Comparison of ENCODE assay signal across 10 cellular contexts in genomic region chr10:8416755-8417154, GRCh38.
A peak's percentile ranks its signal among the peaks of the same experiment; 100 is the strongest.
DNase-seq lines count a peak whose midpoint lies in the region; ATAC-seq, FAIRE-seq and TF ChIP-seq lines count a peak whose summit lies in the region.
"Had no signal": no experiment of that assay in that cellular context is flagged by ENCODE, and none has a peak within 500 bp of the region (broad histone marks: within the 10 kb centered on the region; RNA-seq: fewer than 3 reads in every experiment).

No MANE protein-coding gene starts in this region.

- intact Hi-C loops in CD14-positive monocyte (cut with micrococcal nuclease) (no loop called here), left lung (cut with DNase I) (no loop called here)

- H3K4me3 ChIP-seq in left lung (no peak overlapping the region), H7 (ENCODE audit: insufficient read depth, low read depth, low read length) (no peak overlapping the region)

- peaks cover 28 to 40% (median 31%) of the 10 kb centered on the region in 3 donors for H3K4me1 Mint-ChIP-seq in T-cell
- H3K4me1 Mint-ChIP-seq in CD14-positive monocyte: no peaks in the 10 kb centered on the region

- H3K27me3 ChIP-seq in left lung (no peaks in the 10 kb centered on the region), H7 (ENCODE audit: control insufficient read depth, insufficient read depth, low read length) (no peaks in the 10 kb centered on the region)

- no peaks in the 10 kb centered on the region for H3K27me3 Mint-ChIP-seq in T-cell
- H3K27me3 Mint-ChIP-seq in CD14-positive monocyte (ENCODE audit: low read depth in 3 of 3): peaks cover 0 to 4% (median 0%) of the 10 kb centered on the region in 3 donors

- no peaks in the 10 kb centered on the region for H3K4me1 ChIP-seq in left lung

- FAIRE-seq in GM12891 (lab: Jason Lieb, UNC): peak; percentile 64

- in situ Hi-C loops in G401 (cut with HindIII; ENCODE audit: low sequenced_read_pairs): no loop called here

- H3K36me3 ChIP-seq in left lung: no peaks in the 10 kb centered on the region
- H3K36me3 ChIP-seq in H7 (replicated peaks; ENCODE audit: control insufficient read depth, insufficient read depth, low read length): no peaks in the 10 kb centered on the region

- peak overlapping the region; percentile 90 to 94 for H3K27ac Mint-ChIP-seq in T-cell
- H3K27ac Mint-ChIP-seq in CD14-positive monocyte: no peak overlapping the region
- H3K27ac Mint-ChIP-seq: activated naive CD4-positive, alpha-beta T cell treated with anti-CD3 and anti-CD28 coated beads for 36 hours had no signal

- CTCF ChIA-PET in T-cell (lab: Charles Lee): interaction anchor here in 1 of 2 donors (1.1 to 2.2 kb wide), 6 partner anchors 9 to 85 kb away, joined by 3 to 11 read pairs (median 4); no protein-coding TSS in a partner anchor

- H3K36me3 Mint-ChIP-seq in T-cell (no peaks in the 10 kb centered on the region), CD14-positive monocyte (no peaks in the 10 kb centered on the region)

- H3K9me3 Mint-ChIP-seq in T-cell: peaks cover 0 to 4% (median 3%) of the 10 kb centered on the region in 3 donors
- peaks cover 0 to 4% (median 2%) of the 10 kb centered on the region in 7 donors for H3K9me3 Mint-ChIP-seq in CD14-positive monocyte

- TF ChIP-seq POLR2A in GM12891 (IDR thresholded peaks at IDR 0.05; ENCODE audit: low read depth, low read length): no peak

- H3K27ac ChIP-seq in left lung: no peak overlapping the region

- TF ChIP-seq CTCF in CD14-positive monocyte (IDR thresholded peaks at IDR 0.05) (no peak), left lung (IDR thresholded peaks at IDR 0.05) (no peak)

- DNase-seq in GM12891 (ENCODE audit: insufficient read length, low spot score) (no peak), T-cell (peak in 26 of 34 experiments; percentile 9 to 54 (median 34)), CD14-positive monocyte (ENCODE audit: low spot score) (no peak), left lung (no peak), H7 (no peak), G401 (ENCODE audit: low spot score) (no peak)
- DNase-seq in effector CD4-positive, alpha-beta T cell: peak; percentile 15
- DNase-seq: activated naive CD4-positive, alpha-beta T cell treated with anti-CD3 and anti-CD28 coated beads for 36 hours had no signal

- H3K4me3 Mint-ChIP-seq in T-cell (peak overlapping the region in 1 of 3 donors; percentile 40), CD14-positive monocyte (no peak overlapping the region)
- H3K4me3 Mint-ChIP-seq: activated naive CD4-positive, alpha-beta T cell treated with anti-CD3 and anti-CD28 coated beads for 36 hours had no signal

- H3K9me3 ChIP-seq in left lung: no peaks in the 10 kb centered on the region

- ATAC-seq in GM19463 (IDR thresholded peaks at IDR 0.05; ENCODE audit: unreplicated experiment) (peak; percentile 36), T-cell (replicated peaks in 1 of 4) (peak; percentile 44 to 64 (median 50)), left lung (no peak)
- ATAC-seq: Panc1 had no signal

- POLR2A ChIA-PET in T-cell (lab: Charles Lee): interaction anchor here in 1 of 2 donors (0.5 to 2.5 kb wide), 6 partner anchors 11 to 361 kb away, joined by 3 to 48 read pairs (median 6); no protein-coding TSS in a partner anchor

TF ChIP-seq in GM12891, 5 proteins besides CTCF, POLR2A, EP300 and RAD21:
- TF ChIP-seq PAX5 (IDR thresholded peaks at IDR 0.05; ENCODE audit: insufficient read depth, low read length, severe bottlenecking) (peak; percentile 58), POU2F2 (IDR thresholded peaks at IDR 0.05; ENCODE audit: low read depth, low read length) (no peak)

Comparison
In these comparisons a context has a peak if more than half of its experiments do, and no peak if none do; other contexts are left out.
1. DNase-seq: peak in T-cell (26 of 34) and effector CD4-positive, alpha-beta T cell (single experiment); none in GM12891 (single experiment), CD14-positive monocyte (single experiment), left lung (0 of 2), H7 (single experiment) and G401 (single experiment).
2. H3K27ac Mint-ChIP-seq: peak in T-cell (2 of 2); none in CD14-positive monocyte (0 of 7).